Comparison of ENCODE assay signal across 14 cellular contexts in genomic region chr10:114547466-114547865, GRCh38.
A peak's percentile ranks its signal among the peaks of the same experiment; 100 is the strongest.
DNase-seq lines count a peak whose midpoint lies in the region; ATAC-seq and TF ChIP-seq lines count a peak whose summit lies in the region.
"Had no signal": no experiment of that assay in that cellular context is flagged by ENCODE, and none has a peak within 500 bp of the region (broad histone marks: within the 10 kb centered on the region; RNA-seq: fewer than 3 reads in every experiment).

No MANE protein-coding gene starts in this region.

- no peaks in the 10 kb centered on the region for H3K9me3 Mint-ChIP-seq in activated T-cell treated with anti-CD3 and anti-CD28 coated beads, Interleukin-2, amount 50 U/mL, for 4 hours
- H3K9me3 Mint-ChIP-seq in activated naive CD8-positive, alpha-beta T cell treated with anti-CD3 and anti-CD28 coated beads, Interleukin-2, amount 50 U/mL, for 24 hours: no peaks in the 10 kb centered on the region
- H3K9me3 Mint-ChIP-seq in neural crest cell: no peaks in the 10 kb centered on the region
- H3K9me3 Mint-ChIP-seq: GM23338 had no signal

- no peak for DNase-seq in activated T-cell treated with anti-CD3 and anti-CD28 coated beads, Interleukin-2, amount 50 U/mL, for 4 hours
- DNase-seq in activated T-cell treated with anti-CD3 and anti-CD28 coated beads for 4 hours: no peak
- DNase-seq in G401 (ENCODE audit: low spot score): peak; percentile 58
- DNase-seq in activated naive CD8-positive, alpha-beta T cell treated with anti-CD3 and anti-CD28 coated beads, Interleukin-2, amount 50 U/mL, for 24 hours: peak; percentile 34
- no peak for DNase-seq in neural crest cell (ENCODE audit: low read depth, low spot score)
- DNase-seq in HEK293T (ENCODE audit: extremely low spot score): no peak
- DNase-seq in ACHN: no peak
- DNase-seq: activated CD4-positive, CD25-positive, alpha-beta regulatory T cell; NCI-H1092 treated with DMSO at 0.1 percent for 48 hours; NCI-H526 treated with DMSO at 0.1 percent for 48 hours had no signal

- ATAC-seq in activated T-cell treated with anti-CD3 and anti-CD28 coated beads, Interleukin-2, amount 50 U/mL, for 4 hours: peak in 1 of 2 donors; percentile 31
- ATAC-seq in activated naive CD8-positive, alpha-beta T cell treated with anti-CD3 and anti-CD28 coated beads, Interleukin-2, amount 50 U/mL, for 24 hours: no peak
- no peak for ATAC-seq in HG02981 (IDR thresholded peaks at IDR 0.05; ENCODE audit: unreplicated experiment)
- ATAC-seq: gastroesophageal sphincter, GM23338, Panc1 had no signal

- H3K4me1 Mint-ChIP-seq in activated T-cell treated with anti-CD3 and anti-CD28 coated beads, Interleukin-2, amount 50 U/mL, for 4 hours (ENCODE audit: low read depth): peaks cover 49% of the 10 kb centered on the region
- H3K4me1 Mint-ChIP-seq in activated naive CD8-positive, alpha-beta T cell treated with anti-CD3 and anti-CD28 coated beads, Interleukin-2, amount 50 U/mL, for 24 hours: peaks cover 57% of the 10 kb centered on the region
- H3K4me1 Mint-ChIP-seq in neural crest cell: no peaks in the 10 kb centered on the region
- H3K4me1 Mint-ChIP-seq: GM23338 had no signal

- no peak for TF ChIP-seq CTCF in neural crest cell (conservative IDR thresholded peaks at IDR 0.05)

- CTCF ChIA-PET in HEK293T (lab: Yijun Ruan, JAX): interaction anchor here (0.6 to 2.0 kb wide), 5 partner anchors 76 to 243 kb away, joined by 3 to 10 read pairs (median 5); no protein-coding TSS in a partner anchor

- H3K36me3 Mint-ChIP-seq in activated T-cell treated with anti-CD3 and anti-CD28 coated beads, Interleukin-2, amount 50 U/mL, for 4 hours (ENCODE audit: insufficient read depth): no peaks in the 10 kb centered on the region
- H3K36me3 Mint-ChIP-seq in activated naive CD8-positive, alpha-beta T cell treated with anti-CD3 and anti-CD28 coated beads, Interleukin-2, amount 50 U/mL, for 24 hours (ENCODE audit: low read depth): no peaks in the 10 kb centered on the region
- no peaks in the 10 kb centered on the region for H3K36me3 Mint-ChIP-seq in neural crest cell (ENCODE audit: low read depth)

- H3K27me3 Mint-ChIP-seq in activated T-cell treated with anti-CD3 and anti-CD28 coated beads, Interleukin-2, amount 50 U/mL, for 4 hours (ENCODE audit: low read depth): no peaks in the 10 kb centered on the region
- H3K27me3 Mint-ChIP-seq in activated naive CD8-positive, alpha-beta T cell treated with anti-CD3 and anti-CD28 coated beads, Interleukin-2, amount 50 U/mL, for 24 hours: no peaks in the 10 kb centered on the region
- H3K27me3 Mint-ChIP-seq in neural crest cell (ENCODE audit: low read depth): no peaks in the 10 kb centered on the region

- in situ Hi-C loops in G401 (cut with HindIII; ENCODE audit: low sequenced_read_pairs): no loop called here
- in situ Hi-C loops in ACHN (cut with HindIII; ENCODE audit: low pct_ligation_motif_present, low pct_unique_long_range_greater_than_20kb, low sequenced_read_pairs): no loop called here

- H3K4me3 Mint-ChIP-seq in activated T-cell treated with anti-CD3 and anti-CD28 coated beads, Interleukin-2, amount 50 U/mL, for 4 hours: peak overlapping the region; percentile 60
- peak overlapping the region; percentile 57 for H3K4me3 Mint-ChIP-seq in activated naive CD8-positive, alpha-beta T cell treated with anti-CD3 and anti-CD28 coated beads, Interleukin-2, amount 50 U/mL, for 24 hours
- H3K4me3 Mint-ChIP-seq in neural crest cell: no peak overlapping the region
- H3K4me3 Mint-ChIP-seq: GM23338 had no signal

- POLR2A ChIA-PET in HEK293T (lab: Yijun Ruan, JAX): no interaction called here

- H3K27ac Mint-ChIP-seq in activated naive CD8-positive, alpha-beta T cell treated with anti-CD3 and anti-CD28 coated beads, Interleukin-2, amount 50 U/mL, for 24 hours: peak overlapping the region; percentile 80
- H3K27ac Mint-ChIP-seq in neural crest cell (ENCODE audit: unreplicated experiment): peak overlapping the region; percentile 84
- H3K27ac Mint-ChIP-seq: GM23338 had no signal

TF ChIP-seq in HEK293T, 16 proteins besides CTCF, POLR2A, EP300 and RAD21:
- TF ChIP-seq FOXK2 (IDR thresholded peaks at IDR 0.05): no peak
- TF ChIP-seq NFRKB (IDR thresholded peaks at IDR 0.05): no peak
- no peak for TF ChIP-seq SUZ12 (IDR thresholded peaks at IDR 0.05)
- no peak for TF ChIP-seq L3MBTL2 (conservative IDR thresholded peaks at IDR 0.05)
- TF ChIP-seq HDGF (IDR thresholded peaks at IDR 0.05; ENCODE audit: borderline replicate concordance): no peak
- no peak for TF ChIP-seq ELF4 (IDR thresholded peaks at IDR 0.05)
- TF ChIP-seq BHLHE40 (IDR thresholded peaks at IDR 0.05; ENCODE audit: borderline replicate concordance): no peak
- no peak for TF ChIP-seq LEF1 (IDR thresholded peaks at IDR 0.05; ENCODE audit: borderline replicate concordance)
- TF ChIP-seq ARNT (IDR thresholded peaks at IDR 0.05): no peak
- no peak for TF ChIP-seq PKNOX1 (IDR thresholded peaks at IDR 0.05)
- TF ChIP-seq ZNF384 (IDR thresholded peaks at IDR 0.05): no peak
- TF ChIP-seq FOXA1 (IDR thresholded peaks at IDR 0.05): no peak
- no peak for TF ChIP-seq FOXM1 (IDR thresholded peaks at IDR 0.05; ENCODE audit: borderline replicate concordance)

Comparison
In these comparisons a context has a peak if more than half of its experiments do, and no peak if none do; other contexts are left out.
1. DNase-seq: peak in G401 (single experiment) and activated naive CD8-positive, alpha-beta T cell treated with anti-CD3 and anti-CD28 coated beads, Interleukin-2, amount 50 U/mL, for 24 hours (single experiment); none in activated T-cell treated with anti-CD3 and anti-CD28 coated beads, Interleukin-2, amount 50 U/mL, for 4 hours (single experiment), activated T-cell treated with anti-CD3 and anti-CD28 coated beads for 4 hours (single experiment), neural crest cell (single experiment), HEK293T (single experiment) and ACHN (single experiment).